In the genomic region with DNA sequence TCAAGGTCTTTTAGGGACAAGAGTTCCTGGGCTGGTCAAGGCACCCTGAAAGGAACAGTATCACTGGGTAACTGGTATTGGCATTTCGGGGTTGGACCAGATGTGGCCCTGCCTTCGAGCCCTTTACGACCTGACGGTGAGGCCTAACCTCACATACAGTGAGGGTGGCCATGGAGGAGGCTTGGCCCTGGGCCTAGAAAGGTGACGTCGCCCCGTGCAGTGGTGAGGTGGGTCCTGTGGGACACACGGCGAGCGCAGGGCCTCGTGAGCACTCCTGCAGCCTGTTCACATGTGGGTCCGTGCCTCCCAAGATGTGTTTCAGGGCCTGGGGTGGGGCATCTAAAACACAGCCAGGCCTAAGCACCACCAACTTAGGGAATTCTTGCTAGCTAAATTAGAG, we compare ENCODE assay signal across 24 cellular contexts. TPM values are rescaled to one million over a fixed set of nuclear protein-coding genes. Genes with fewer than 3 reads are reported as not detected.
A peak's percentile ranks its signal among the peaks of the same experiment; 100 is the strongest.
DNase-seq lines count a peak whose midpoint lies in the region; ATAC-seq, FAIRE-seq and TF ChIP-seq lines count a peak whose summit lies in the region.
"Had no signal": no experiment of that assay in that cellular context is flagged by ENCODE, and none has a peak within 500 bp of the region (broad histone marks: within the 10 kb centered on the region; RNA-seq: fewer than 3 reads in every experiment).

No MANE protein-coding gene starts in this region.

- H3K9ac ChIP-seq in GM12878 (ENCODE audit: control insufficient read depth, insufficient read depth, low read length): no peak overlapping the region
- H3K9ac ChIP-seq in MM.1S (ENCODE audit: low read length): no peak overlapping the region

- no peaks in the 10 kb centered on the region for H3F3A ChIP-seq in MM.1S (ENCODE audit: insufficient read depth, low read length)

- peak; percentile 5 for ATAC-seq in stimulated activated naive CD8-positive, alpha-beta T cell treated with anti-CD3 and anti-CD28 coated beads, Interleukin-15, amount 100 ng/mL, for 72 hours
- no peak for ATAC-seq in stimulated activated naive CD8-positive, alpha-beta T cell treated with anti-CD3 and anti-CD28 coated beads, Interleukin-15, Interleukin-2, amounts not matched to agents 100 U/mL and 50 U/mL, for 24 hours
- ATAC-seq in GM12878: no peak
- peak; percentile 12 for ATAC-seq in stimulated activated memory B cell treated with anti-CD40 and anti-IgM and Interleukin-4, amounts not matched to agents 10 μg/mL and 1 μg/mL and 100 μg/mL, for 72 hours
- no peak for ATAC-seq in gastroesophageal sphincter

- RAD21 ChIA-PET in GM12878 (lab: Charles Lee; ENCODE audit: unreplicated experiment): interaction anchor here (1.0 kb wide), 1 partner anchor 95 kb away, joined by 3 read pairs; no protein-coding TSS in a partner anchor

- WGBS in GM12878 (ENCODE audit: insufficient coverage, insufficient replicate concordance, low lambda C conversion rate, missing lambda C conversion rate): over 99% methylated on average over 12 of the region's 12 CpGs
- 82 to 94% methylated on average over 12 of the region's 12 CpGs for whole genome bisulfite sequencing in lower leg skin, 2 donors
- 79 to 87% methylated on average over 3 to 4 of the region's 12 CpGs for WGBS in gastroesophageal sphincter (ENCODE audit: low coverage in 1 of 2), 2 donors

- TF ChIP-seq CTCF in GM12878 (IDR thresholded peaks at IDR 0.05 in 2 of 3, conservative IDR thresholded peaks at IDR 0.05 in 1 of 3; ENCODE audit: control insufficient read depth in 2 of 3, extremely low read depth in 1 of 3, insufficient read depth in 1 of 3, low read depth in 3 of 3, low read length in 3 of 3) (no peak), lower leg skin (IDR thresholded peaks at IDR 0.05) (no peak), gastroesophageal sphincter (IDR thresholded peaks at IDR 0.05) (no peak), MM.1S (IDR thresholded peaks at IDR 0.05; ENCODE audit: low read length) (no peak)

- FAIRE-seq in GM12878 (lab: Jason Lieb, UNC): no peak
- FAIRE-seq: D721Med, GM19239 had no signal

- H2AFZ ChIP-seq in GM12878 (ENCODE audit: control insufficient read depth, low read depth, low read length): no peak overlapping the region
- H2AFZ ChIP-seq in MM.1S (ENCODE audit: low read length): no peak overlapping the region

- no peaks in the 10 kb centered on the region for H3K9me2 ChIP-seq in MM.1S (replicated peaks; ENCODE audit: insufficient read depth, low read length)

- POLR2A ChIA-PET in GM12878 (lab: Charles Lee): no interaction called here

- H3K9me3 ChIP-seq in GM12878 (replicated peaks; ENCODE audit: control insufficient read depth, insufficient read depth, low read length): no peaks in the 10 kb centered on the region
- H3K9me3 ChIP-seq in gastroesophageal sphincter: no peaks in the 10 kb centered on the region
- H3K9me3 ChIP-seq in MM.1S (replicated peaks; ENCODE audit: insufficient read depth, low read length): no peaks in the 10 kb centered on the region

- TF ChIP-seq POLR2A in GM12878 (IDR thresholded peaks at IDR 0.05; ENCODE audit: low read depth, low read length) (peak; percentile 26; the same call in 1 of the 2 replicates), lower leg skin (IDR thresholded peaks at IDR 0.05) (no peak), gastroesophageal sphincter (IDR thresholded peaks at IDR 0.05) (no peak)

- TF ChIP-seq RAD21 in GM12878 (IDR thresholded peaks at IDR 0.05; ENCODE audit: insufficient read depth, low read depth, low read length): no peak

- intact Hi-C loops in GM12878 (cut with micrococcal nuclease; ENCODE audit: unreplicated experiment) (no loop called here), lower leg skin (cut with DNase I; ENCODE audit: low total_unique reads) (no loop called here)

- H3K27ac Mint-ChIP-seq in stimulated activated naive CD8-positive, alpha-beta T cell treated with anti-CD3 and anti-CD28 coated beads, Interleukin-15, amount 100 ng/mL, for 72 hours: no peak overlapping the region
- H3K27ac Mint-ChIP-seq in stimulated activated memory B cell treated with anti-CD40 and anti-IgM and Interleukin-4, amounts not matched to agents 10 μg/mL and 1 μg/mL and 100 μg/mL, for 72 hours: no peak overlapping the region

- DNase-seq in stimulated activated naive CD8-positive, alpha-beta T cell treated with anti-CD3 and anti-CD28 coated beads, Interleukin-15, amount 100 ng/mL, for 72 hours: no peak
- DNase-seq in stimulated activated naive CD8-positive, alpha-beta T cell treated with anti-CD3 and anti-CD28 coated beads, Interleukin-15, Interleukin-2, amounts not matched to agents 100 U/mL and 50 U/mL, for 24 hours: no peak
- DNase-seq in GM12878 (ENCODE audit: low read depth, low spot score) (no peak), lower leg skin (ENCODE audit: low spot score in 2 of 2) (peak; percentile 3 to 82), MM.1S (no peak), mesenteric fat pad (ENCODE audit: low spot score) (no peak)
- DNase-seq: ACHN; C1 segment of cervical spinal cord; CD8-positive, alpha-beta memory T cell; GDM1; GOT3; KBM-7; NCI-H1105 treated with DMSO at 0.1 percent for 48 hours; NCI-H1694 treated with DMSO at 0.1 percent for 48 hours; NCI-H2107; NCI-H510A; NCI-H748 treated with DMSO at 0.1 percent for 48 hours; NK-92 treated with Interleukin-12 subunit alpha and Interleukin-12 subunit beta, amount 100 ng/mL, for 24 hours; SHP77 had no signal

- H3K9me3 Mint-ChIP-seq in stimulated activated naive CD8-positive, alpha-beta T cell treated with anti-CD3 and anti-CD28 coated beads, Interleukin-15, amount 100 ng/mL, for 72 hours: no peaks in the 10 kb centered on the region
- H3K9me3 Mint-ChIP-seq in stimulated activated memory B cell treated with anti-CD40 and anti-IgM and Interleukin-4, amounts not matched to agents 10 μg/mL and 1 μg/mL and 100 μg/mL, for 72 hours: no peaks in the 10 kb centered on the region
- H3K9me3 Mint-ChIP-seq: CD8-positive, alpha-beta memory T cell had no signal

- no peaks in the 10 kb centered on the region for H3K4me1 Mint-ChIP-seq in stimulated activated naive CD8-positive, alpha-beta T cell treated with anti-CD3 and anti-CD28 coated beads, Interleukin-15, amount 100 ng/mL, for 72 hours
- no peaks in the 10 kb centered on the region for H3K4me1 Mint-ChIP-seq in stimulated activated memory B cell treated with anti-CD40 and anti-IgM and Interleukin-4, amounts not matched to agents 10 μg/mL and 1 μg/mL and 100 μg/mL, for 72 hours
- H3K4me1 Mint-ChIP-seq: CD8-positive, alpha-beta memory T cell had no signal

- H3K36me3 ChIP-seq in GM12878 (ENCODE audit: control insufficient read depth in 2 of 2, insufficient read depth in 2 of 2, low read length in 1 of 2) (peaks cover 2 to 4% of the 10 kb centered on the region in 2 experiments; a peak in 2 of 4 replicates), gastroesophageal sphincter (peaks cover 0 to 28% of the 10 kb centered on the region in 2 donors), MM.1S (replicated peaks; ENCODE audit: insufficient read depth, low read length) (no peaks in the 10 kb centered on the region)

- H3K4me2 ChIP-seq in GM12878 (ENCODE audit: control insufficient read depth, insufficient read depth) (no peak overlapping the region), MM.1S (ENCODE audit: low read depth, low read length) (no peak overlapping the region)

- no peak overlapping the region for H3K27ac ChIP-seq in GM12878 (ENCODE audit: control insufficient read depth, insufficient read depth)
- H3K27ac ChIP-seq in gastroesophageal sphincter: no peak overlapping the region
- no peak overlapping the region for H3K27ac ChIP-seq in MM.1S (ENCODE audit: low read length)

- CTCF ChIA-PET in GM12878 (lab: Yijun Ruan, JAX): interaction anchor here (0.6 kb wide), 1 partner anchor 31 kb away, joined by 4 read pairs; no protein-coding TSS in a partner anchor

- SMC1A ChIA-PET in GM12878 (lab: Charles Lee; ENCODE audit: uncharacterized antibody, unreplicated experiment): no interaction called here

- H3K27me3 ChIP-seq in GM12878 (replicated peaks in 1 of 2; ENCODE audit: control insufficient read depth in 2 of 2, insufficient read depth in 2 of 2, low read length in 1 of 2) (no peaks in the 10 kb centered on the region), gastroesophageal sphincter (no peaks in the 10 kb centered on the region), MM.1S (replicated peaks; ENCODE audit: insufficient read depth, low read length) (no peaks in the 10 kb centered on the region)

- peaks cover 20% of the 10 kb centered on the region for H3K36me3 Mint-ChIP-seq in stimulated activated memory B cell treated with anti-CD40 and anti-IgM and Interleukin-4, amounts not matched to agents 10 μg/mL and 1 μg/mL and 100 μg/mL, for 72 hours

- no peak overlapping the region for H3K4me3 ChIP-seq in GM12878
- no peak overlapping the region for H3K4me3 ChIP-seq in lower leg skin (ENCODE audit: low read depth, poor library complexity, severe bottlenecking)
- no peak overlapping the region for H3K4me3 ChIP-seq in gastroesophageal sphincter
- H3K4me3 ChIP-seq in MM.1S (ENCODE audit: low read length): no peak overlapping the region

- H4K20me1 ChIP-seq in GM12878 (ENCODE audit: control insufficient read depth, insufficient read depth) (no peaks in the 10 kb centered on the region), MM.1S (ENCODE audit: insufficient read depth, low read length) (no peaks in the 10 kb centered on the region)

- in situ Hi-C loops in GM12878 (cut with MboI): no loop called here

- no peaks in the 10 kb centered on the region for H3K27me3 Mint-ChIP-seq in stimulated activated naive CD8-positive, alpha-beta T cell treated with anti-CD3 and anti-CD28 coated beads, Interleukin-15, amount 100 ng/mL, for 72 hours
- no peaks in the 10 kb centered on the region for H3K27me3 Mint-ChIP-seq in stimulated activated memory B cell treated with anti-CD40 and anti-IgM and Interleukin-4, amounts not matched to agents 10 μg/mL and 1 μg/mL and 100 μg/mL, for 72 hours
- H3K27me3 Mint-ChIP-seq: CD8-positive, alpha-beta memory T cell had no signal

- H3K79me2 ChIP-seq in GM12878 (ENCODE audit: control insufficient read depth, insufficient read depth, low read length) (no peaks in the 10 kb centered on the region), MM.1S (ENCODE audit: low read length) (no peaks in the 10 kb centered on the region)

- H3K4me3 Mint-ChIP-seq in stimulated activated naive CD8-positive, alpha-beta T cell treated with anti-CD3 and anti-CD28 coated beads, Interleukin-15, amount 100 ng/mL, for 72 hours: no peak overlapping the region
- H3K4me3 Mint-ChIP-seq in stimulated activated memory B cell treated with anti-CD40 and anti-IgM and Interleukin-4, amounts not matched to agents 10 μg/mL and 1 μg/mL and 100 μg/mL, for 72 hours: no peak overlapping the region
- H3K4me3 Mint-ChIP-seq: CD8-positive, alpha-beta memory T cell had no signal

- TF ChIP-seq EP300 in GM12878 (IDR thresholded peaks at IDR 0.05; ENCODE audit: borderline replicate concordance in 1 of 2, control insufficient read depth in 1 of 2, low read depth in 2 of 2, low read length in 2 of 2) (no peak), gastroesophageal sphincter (IDR thresholded peaks at IDR 0.05) (no peak)

- H3K4me1 ChIP-seq in GM12878 (ENCODE audit: control insufficient read depth, insufficient read depth, low read length) (no peaks in the 10 kb centered on the region), gastroesophageal sphincter (no peaks in the 10 kb centered on the region), MM.1S (ENCODE audit: low read length) (no peaks in the 10 kb centered on the region)

- no TSS peak for BruUV-seq in GM12878 (replicated peaks; lab: Mats Ljungman, UMichigan)

RNA-seq across cellular contexts. Expression of gene CRHR2, which starts 36.1 kb away (rescaled TPM):
- total RNA-seq in GM12878 (2013; cell fraction: nucleolus; rRNA removed): not detected in 2 replicates
- total RNA-seq in GM12878 (2014; rRNA removed) (not detected in 2 replicates), GM12878 (2014; rRNA removed; fragmentation: Illumina TruSeq; extraction: Trizol) (not detected in 2 replicates), GM12878 (2021) (not detected in 2 replicates), lower leg skin (under 1 TPM in 1 of 4 donors, not detected in 3; 0.45 TPM), gastroesophageal sphincter (under 1 TPM in 3 of 4 donors, not detected in 1; 0.15 to 0.77 (median 0.47) TPM), mesenteric fat pad (0.19 TPM)
- polyA plus RNA-seq in GM12878 (2011; ENCODE audit: low read depth): 0.07 TPM
- polyA plus RNA-seq in GM12878 (2011; rRNA removed) (not detected in 2 replicates), GM12878 (2014; fragmentation: Illumina TruSeq; extraction: Trizol) (not detected in 2 replicates), GM12878 (2014; fragmentation: Nextera tagmentation; extraction: Ambion mirVana) (not detected), GM12878 (2014; rRNA removed) (not detected in 2 replicates), GM12878 (2016; fragmentation: Nextera tagmentation; extraction: Ambion mirVana) (not detected)
- not detected in 2 replicates for polyA plus RNA-seq in GM12878 (2011; cell fraction: cytosol; rRNA removed)
- polyA plus RNA-seq in GM12878 (2011; cell fraction: nucleus; rRNA removed): not detected in 2 replicates
- polyA plus RNA-seq in GM12878 (2012): 0.08 and 0.19 TPM in 2 replicates
- not detected in 2 replicates for polyA minus RNA-seq in GM12878 (2011; rRNA and poly(A)+ RNA removed)
- not detected in 2 replicates for polyA minus RNA-seq in GM12878 (2011; cell fraction: cytosol; rRNA and poly(A)+ RNA removed)
- not detected in 2 replicates for polyA minus RNA-seq in GM12878 (2011; cell fraction: nucleus; rRNA and poly(A)+ RNA removed)
- total RNA-seq: CD8-positive, alpha-beta memory T cell; Daoy had no signal
- polyA plus RNA-seq: CD8-positive, alpha-beta memory T cell had no signal

RNA-seq across cellular contexts. Expression of gene GARS1, which starts 51.5 kb away (rescaled TPM):
- total RNA-seq in GM12878 (2013; cell fraction: nucleolus; rRNA removed): 87.5 and 89.2 TPM in 2 replicates
- total RNA-seq in GM12878 (2014; rRNA removed): 107 and 120 TPM in 2 replicates
- total RNA-seq in GM12878 (2014; rRNA removed; fragmentation: Illumina TruSeq; extraction: Trizol): 168 and 182 TPM in 2 replicates
- 175 TPM in 2 replicates for total RNA-seq in GM12878 (2021)
- 111 TPM for polyA plus RNA-seq in GM12878 (2011; ENCODE audit: low read depth)
- 184 and 333 TPM in 2 replicates for polyA plus RNA-seq in GM12878 (2011; rRNA removed)
- 247 and 357 TPM in 2 replicates for polyA plus RNA-seq in GM12878 (2011; cell fraction: cytosol; rRNA removed)
- 220 and 228 TPM in 2 replicates for polyA plus RNA-seq in GM12878 (2011; cell fraction: nucleus; rRNA removed)
- polyA plus RNA-seq in GM12878 (2012): 135 and 136 TPM in 2 replicates
- 361 and 413 TPM in 2 replicates for polyA plus RNA-seq in GM12878 (2014; fragmentation: Illumina TruSeq; extraction: Trizol)
- 100 to 1,000 TPM; 133 to 191 TPM for polyA plus RNA-seq in GM12878 (2014; fragmentation: Nextera tagmentation; extraction: Ambion mirVana)
- polyA plus RNA-seq in GM12878 (2014; rRNA removed): 167 TPM in 2 replicates
- 100 to 1,000 TPM; 196 to 207 TPM for polyA plus RNA-seq in GM12878 (2016; fragmentation: Nextera tagmentation; extraction: Ambion mirVana)
- 227 and 257 TPM in 2 replicates for polyA minus RNA-seq in GM12878 (2011; rRNA and poly(A)+ RNA removed)
- 84.7 and 102 TPM in 2 replicates for polyA minus RNA-seq in GM12878 (2011; cell fraction: cytosol; rRNA and poly(A)+ RNA removed)
- 71.9 and 162 TPM in 2 replicates for polyA minus RNA-seq in GM12878 (2011; cell fraction: nucleus; rRNA and poly(A)+ RNA removed)
- 100 to 1,000 TPM in 2 of 4 donors, 10 to 100 TPM in 2; 73.2 to 107 (median 99.8) TPM for total RNA-seq in lower leg skin
- total RNA-seq in gastroesophageal sphincter: 10 to 100 TPM; 44.7 to 81.9 (median 49.7) TPM
- total RNA-seq in mesenteric fat pad: 126 TPM

Comparison
In these comparisons a context has a peak if more than half of its experiments do, and no peak if none do; other contexts are left out.
1. ATAC-seq: peak in stimulated activated naive CD8-positive, alpha-beta T cell treated with anti-CD3 and anti-CD28 coated beads, Interleukin-15, amount 100 ng/mL, for 72 hours (single experiment) and stimulated activated memory B cell treated with anti-CD40 and anti-IgM and Interleukin-4, amounts not matched to agents 10 μg/mL and 1 μg/mL and 100 μg/mL, for 72 hours (single experiment); none in stimulated activated naive CD8-positive, alpha-beta T cell treated with anti-CD3 and anti-CD28 coated beads, Interleukin-15, Interleukin-2, amounts not matched to agents 100 U/mL and 50 U/mL, for 24 hours (single experiment), GM12878 (single experiment) and gastroesophageal sphincter (single experiment).
2. DNase-seq: peak in lower leg skin (2 of 2); none in stimulated activated naive CD8-positive, alpha-beta T cell treated with anti-CD3 and anti-CD28 coated beads, Interleukin-15, amount 100 ng/mL, for 72 hours (0 of 2), stimulated activated naive CD8-positive, alpha-beta T cell treated with anti-CD3 and anti-CD28 coated beads, Interleukin-15, Interleukin-2, amounts not matched to agents 100 U/mL and 50 U/mL, for 24 hours (single experiment), GM12878 (single experiment), MM.1S (single experiment) and mesenteric fat pad (single experiment).